8 cellular contexts compared by ENCODE assay signal in the genomic region with DNA sequence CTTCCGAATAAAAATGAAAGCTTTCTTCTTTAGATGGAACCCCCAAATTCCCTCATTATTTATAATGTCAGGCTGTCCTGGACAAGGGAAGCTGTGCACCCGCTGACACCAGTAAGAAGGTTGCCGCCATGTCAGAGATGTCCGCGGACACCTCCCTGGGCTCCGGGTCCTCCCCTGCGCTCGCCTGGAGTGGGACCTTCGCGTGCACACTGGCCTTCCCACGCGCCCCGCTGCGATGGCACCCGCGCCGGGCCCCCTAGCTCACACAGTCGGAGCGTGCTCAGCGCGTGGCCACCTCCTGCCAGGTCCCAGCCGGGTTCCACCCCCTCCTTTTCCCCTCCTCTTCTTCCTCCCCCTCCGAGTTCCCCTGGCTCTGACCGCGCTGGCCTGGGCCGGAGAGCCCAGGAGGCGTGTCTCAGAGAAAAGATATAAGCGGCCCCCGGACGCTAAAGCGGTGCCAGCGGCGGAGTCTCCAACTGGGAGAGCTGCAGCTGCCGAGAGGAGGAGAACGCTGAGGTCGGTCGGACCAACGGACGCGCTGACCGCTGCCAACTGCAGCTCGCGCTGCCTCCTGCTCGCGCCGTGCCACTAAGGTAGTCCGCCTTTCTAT. TPM values are rescaled to one million over a fixed set of nuclear protein-coding genes. Genes with fewer than 3 reads are reported as not detected.
DNase-seq lines count a peak whose midpoint lies in the region; TF ChIP-seq lines count a peak whose summit lies in the region.

A gene with protein sequence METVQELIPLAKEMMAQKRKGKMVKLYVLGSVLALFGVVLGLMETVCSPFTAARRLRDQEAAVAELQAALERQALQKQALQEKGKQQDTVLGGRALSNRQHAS (plus strand): TSS at position 456 of the 610 bp plus-strand sequence. CDS start 273 bp downstream, outside the sequence.

- no peak for TF ChIP-seq CTCF in BE2C (IDR thresholded peaks at IDR 0.05; ENCODE audit: low read depth, low read length)
- no peak for TF ChIP-seq CTCF in esophagus squamous epithelium (IDR thresholded peaks at IDR 0.05)
- no peak for TF ChIP-seq CTCF in testis (IDR thresholded peaks at IDR 0.05)

- H3K4me3 ChIP-seq in BE2C (ENCODE audit: low read depth, low read length) (peak within 1 kb of the TSS; percentile 56), esophagus squamous epithelium (peak within 1 kb of the TSS; percentile 14 to 69 (median 54)), mucosa of stomach (ENCODE audit: low read length) (peak within 1 kb of the TSS; percentile 18), testis (peak within 1 kb of the TSS; percentile 50 to 67)

- H3K27me3 Mint-ChIP-seq in activated T-cell treated with anti-CD3 and anti-CD28 coated beads, Interleukin-2, amount 50 U/mL, for 24 hours: peaks cover 42% of the 10 kb centered on the region

- 3 to 8% methylated on average over 4 to 21 of the region's 47 CpGs for WGBS in esophagus squamous epithelium, 2 donors
- 1 to 10% methylated on average over 29 to 46 of the region's 47 CpGs for WGBS in testis, 2 donors

- peaks cover 83% of the 10 kb centered on the region for H3K27me3 ChIP-seq in BE2C
- H3K27me3 ChIP-seq in esophagus squamous epithelium: peaks cover 0 to 51% (median 0%) of the 10 kb centered on the region in 4 donors
- H3K27me3 ChIP-seq in mucosa of stomach (ENCODE audit: control insufficient read depth, insufficient read depth, low read length): no peaks in the 10 kb centered on the region
- H3K27me3 ChIP-seq in testis: no peaks in the 10 kb centered on the region

- peak within 1 kb of the TSS; percentile 50 for H3K9ac ChIP-seq in mucosa of stomach (ENCODE audit: low read length)

- TF ChIP-seq POLR2A in esophagus squamous epithelium (IDR thresholded peaks at IDR 0.05) (peak in 2 of 4 donors; percentile 10 to 28), testis (IDR thresholded peaks at IDR 0.05) (no peak)

- no peaks in the 10 kb centered on the region for H3K4me1 ChIP-seq in BE2C
- H3K4me1 ChIP-seq in esophagus squamous epithelium: peaks cover 28 to 49% (median 33%) of the 10 kb centered on the region in 3 donors
- H3K4me1 ChIP-seq in mucosa of stomach (ENCODE audit: control insufficient read depth, insufficient read depth, low read length): peaks cover 23% of the 10 kb centered on the region
- H3K4me1 ChIP-seq in testis: peaks cover 14% of the 10 kb centered on the region

- peak within 1 kb of the TSS; percentile 33 for H3K27ac Mint-ChIP-seq in activated T-cell treated with anti-CD3 and anti-CD28 coated beads, Interleukin-2, amount 50 U/mL, for 24 hours

- peak; percentile 34 for DNase-seq in BE2C
- peak; percentile 38 for DNase-seq in NCI-H1092 (lab: John Stamatoyannopoulos, UW)
- DNase-seq in activated T-cell treated with anti-CD3 and anti-CD28 coated beads, Interleukin-2, amount 50 U/mL, for 24 hours: peak; percentile 68
- DNase-seq in esophagus squamous epithelium (lab: John Stamatoyannopoulos, UW): no peak
- peak; percentile 91 for DNase-seq in testis
- DNase-seq in HPDE6-E6E7 (ENCODE audit: extremely low spot score): no peak
- no peak for DNase-seq in effector CD8-positive, alpha-beta T cell (lab: John Stamatoyannopoulos, UW)

- no peaks in the 10 kb centered on the region for H3K9me3 Mint-ChIP-seq in activated T-cell treated with anti-CD3 and anti-CD28 coated beads, Interleukin-2, amount 50 U/mL, for 24 hours

- H3K4me1 Mint-ChIP-seq in activated T-cell treated with anti-CD3 and anti-CD28 coated beads, Interleukin-2, amount 50 U/mL, for 24 hours (ENCODE audit: low read depth): peaks cover 62% of the 10 kb centered on the region

- H3K9me3 ChIP-seq in BE2C: no peaks in the 10 kb centered on the region
- no peaks in the 10 kb centered on the region for H3K9me3 ChIP-seq in esophagus squamous epithelium
- H3K9me3 ChIP-seq in mucosa of stomach (ENCODE audit: control insufficient read depth, low read length): no peaks in the 10 kb centered on the region
- H3K9me3 ChIP-seq in testis: no peaks in the 10 kb centered on the region

- no peaks in the 10 kb centered on the region for H3K36me3 ChIP-seq in BE2C
- no peaks in the 10 kb centered on the region for H3K36me3 ChIP-seq in esophagus squamous epithelium
- H3K36me3 ChIP-seq in mucosa of stomach (ENCODE audit: control insufficient read depth, insufficient read depth, low read length): no peaks in the 10 kb centered on the region
- H3K36me3 ChIP-seq in testis (ENCODE audit: low read depth, missing control alignments): no peaks in the 10 kb centered on the region

- H3K36me3 Mint-ChIP-seq in activated T-cell treated with anti-CD3 and anti-CD28 coated beads, Interleukin-2, amount 50 U/mL, for 24 hours (ENCODE audit: low read depth): no peaks in the 10 kb centered on the region

- H3K27ac ChIP-seq in esophagus squamous epithelium (peak within 1 kb of the TSS in 3 of 4 donors; percentile 14 to 54 (median 44)), testis (peak within 1 kb of the TSS; percentile 37 to 51)

- intact Hi-C loops in esophagus squamous epithelium (cut with DNase I) (no loop called here), testis (cut with DNase I; ENCODE audit: low total_unique reads) (no loop called here)

- H3K4me3 Mint-ChIP-seq in activated T-cell treated with anti-CD3 and anti-CD28 coated beads, Interleukin-2, amount 50 U/mL, for 24 hours: peak within 1 kb of the TSS; percentile 75

RNA-seq across cellular contexts. Expression of the gene that starts here (rescaled TPM):
- 1.5 TPM for polyA plus RNA-seq in BE2C (2012; ENCODE audit: insufficient read depth, insufficient read length, low read depth)
- total RNA-seq in esophagus squamous epithelium (10 to 100 TPM in 1 of 4 donors, 1 to 10 TPM in 3; 6.7 to 25.2 (median 7.1) TPM), testis (10 to 100 TPM; 73.5 to 84.1 TPM)
- polyA plus RNA-seq in testis (ENCODE audit: insufficient read depth, low read depth, low replicate concordance): 59.1 TPM

Comparison
In these comparisons a context has a peak if more than half of its experiments do, and no peak if none do; other contexts are left out.
1. DNase-seq: peak in BE2C (single experiment), NCI-H1092 (single experiment), activated T-cell treated with anti-CD3 and anti-CD28 coated beads, Interleukin-2, amount 50 U/mL, for 24 hours (single experiment) and testis (single experiment); none in esophagus squamous epithelium (single experiment), HPDE6-E6E7 (single experiment) and effector CD8-positive, alpha-beta T cell (single experiment).
2. Peak in every context shown above with its lines, with median percentiles within 50 percentile points of each other: H3K4me3 ChIP-seq.